In genomic region chr1:171817511-171818265, GRCh38 we compare ENCODE assay signal across 8 cellular contexts. TPM values are rescaled to one million over a fixed set of nuclear protein-coding genes. Genes with fewer than 3 reads are reported as not detected.
DNase-seq lines count a peak whose midpoint lies in the region; ATAC-seq, FAIRE-seq and TF ChIP-seq lines count a peak whose summit lies in the region.

No MANE protein-coding gene starts in this region.

- no peaks in the 10 kb centered on the region for H3K79me2 ChIP-seq in osteoblast (ENCODE audit: insufficient read depth, low read length)

- DNase-seq in RPMI7951 (ENCODE audit: low read depth), result peak; percentile 84
- DNase-seq in bronchial epithelial cell (ENCODE audit: low read depth), result peak; percentile 96
- DNase-seq in osteoblast (ENCODE audit: insufficient read length, low spot score, missing footprints), result peak; percentile 58
- DNase-seq in midbrain (lab: John Stamatoyannopoulos, UW), result no peak
- no peak for DNase-seq in frontal cortex (ENCODE audit: low spot score in 2 of 2)
- DNase-seq in esophagus muscularis mucosa (ENCODE audit: extremely low spot score), result no peak

- H3K4me3 ChIP-seq in bronchial epithelial cell (ENCODE audit: low read depth, low read length) (no peak overlapping the region), osteoblast (ENCODE audit: insufficient read depth, low read length) (no peak overlapping the region), esophagus muscularis mucosa (no peak overlapping the region)

- ATAC-seq in GM18505 (IDR thresholded peaks at IDR 0.05; ENCODE audit: unreplicated experiment) (peak; percentile 64), HG02798 (IDR thresholded peaks at IDR 0.05; ENCODE audit: poor library complexity, unreplicated experiment) (peak; percentile 79)

- TF ChIP-seq EP300 in esophagus muscularis mucosa (IDR thresholded peaks at IDR 0.05), result no peak

- H3K36me3 ChIP-seq in bronchial epithelial cell (ENCODE audit: control insufficient read depth, insufficient read depth, low read length) (no peaks in the 10 kb centered on the region), osteoblast (ENCODE audit: insufficient read depth, low read length) (no peaks in the 10 kb centered on the region), esophagus muscularis mucosa (no peaks in the 10 kb centered on the region)

- H3K4me1 ChIP-seq in osteoblast (ENCODE audit: insufficient read depth, low read length), result peaks cover 15% of the 10 kb centered on the region
- H3K4me1 ChIP-seq in esophagus muscularis mucosa, result peaks cover 0 to 7% (median 6%) of the 10 kb centered on the region in 4 donors

- H3K9me3 ChIP-seq in osteoblast (ENCODE audit: low read depth, low read length) (no peaks in the 10 kb centered on the region), esophagus muscularis mucosa (no peaks in the 10 kb centered on the region)

- no peaks in the 10 kb centered on the region for H4K20me1 ChIP-seq in osteoblast (ENCODE audit: insufficient read depth, low read length)

- WGBS in esophagus muscularis mucosa, result 21% methylated on average over 3 of the region's 3 CpGs

- H3K4me2 ChIP-seq in osteoblast (ENCODE audit: insufficient read depth, low read length), result peak overlapping the region; percentile 23

- FAIRE-seq in bronchial epithelial cell (lab: Jason Lieb, UNC) (peak; percentile 89), frontal cortex (lab: Jason Lieb, UNC) (no peak)

- H3K27ac ChIP-seq in osteoblast (ENCODE audit: low read depth, low read length), result no peak overlapping the region
- H3K27ac ChIP-seq in esophagus muscularis mucosa (replicated peaks in 1 of 4), result no peak overlapping the region

- no peak for TF ChIP-seq CTCF in bronchial epithelial cell (IDR thresholded peaks at IDR 0.05; ENCODE audit: insufficient read depth, low read length, severe bottlenecking)
- TF ChIP-seq CTCF in osteoblast (IDR thresholded peaks at IDR 0.05; ENCODE audit: extremely low read depth, low read depth, low read length), result no peak
- no peak for TF ChIP-seq CTCF in esophagus muscularis mucosa (IDR thresholded peaks at IDR 0.05)

- no peak for TF ChIP-seq POLR2A in GM18505 (IDR thresholded peaks at IDR 0.05; ENCODE audit: borderline replicate concordance, extremely low read depth, insufficient read depth, insufficient read length)
- TF ChIP-seq POLR2A in esophagus muscularis mucosa (IDR thresholded peaks at IDR 0.05; ENCODE audit: low read depth), result no peak

- intact Hi-C loops in esophagus muscularis mucosa (cut with DNase I), result no loop called here

- H2AFZ ChIP-seq in osteoblast (ENCODE audit: low read length), result no peak overlapping the region

- no peaks in the 10 kb centered on the region for H3K27me3 ChIP-seq in bronchial epithelial cell (ENCODE audit: control insufficient read depth, insufficient read depth, low read length)
- H3K27me3 ChIP-seq in osteoblast (ENCODE audit: insufficient read depth, low read length), result no peaks in the 10 kb centered on the region
- H3K27me3 ChIP-seq in esophagus muscularis mucosa, result no peaks in the 10 kb centered on the region

RNA-seq across cellular contexts. Expression of gene DNM3, which starts 23.6 kb away (rescaled TPM):
- 1.7 and 4.1 TPM in 2 replicates for total RNA-seq in RPMI7951 (2014; rRNA removed; shearing (Covaris generic))
- 0.64 and 1.3 TPM in 2 replicates for total RNA-seq in bronchial epithelial cell
- 0.72 and 1.2 TPM in 2 replicates for total RNA-seq in osteoblast
- 76.2 TPM for total RNA-seq in frontal cortex
- 1 to 10 TPM; 3.3 to 6.4 (median 3.9) TPM for total RNA-seq in esophagus muscularis mucosa

RNA-seq across cellular contexts. Expression of gene METTL13, which starts 36.2 kb away (rescaled TPM):
- total RNA-seq in RPMI7951 (2014; rRNA removed; shearing (Covaris generic)), result 16.7 and 22.0 TPM in 2 replicates
- total RNA-seq in bronchial epithelial cell (28.3 and 30.8 TPM in 2 replicates), osteoblast (13.0 and 15.3 TPM in 2 replicates), frontal cortex (23.2 TPM), esophagus muscularis mucosa (10 to 100 TPM; 17.5 to 20.9 (median 20.0) TPM)

Comparison
In these comparisons a context has a peak if more than half of its experiments do, and no peak if none do; other contexts are left out.
1. DNase-seq: peak in RPMI7951 (single experiment), bronchial epithelial cell (single experiment) and osteoblast (single experiment); none in midbrain (single experiment), frontal cortex (0 of 2) and esophagus muscularis mucosa (single experiment).
2. RNA of gene DNM3, which starts 23.6 kb away (total RNA-seq): 76.2 TPM in frontal cortex (single experiment); 3.3 to 6.4 TPM in esophagus muscularis mucosa, 1.7 to 4.1 TPM in RPMI7951, 0.64 to 1.3 TPM in bronchial epithelial cell and 0.72 to 1.2 TPM in osteoblast; every median in the first group is over 10 times any median in the second.